20 cellular contexts compared by ENCODE assay signal in genomic region chr2:234212534-234212933, GRCh38.
A peak's percentile ranks its signal among the peaks of the same experiment; 100 is the strongest.
DNase-seq lines count a peak whose midpoint lies in the region; ATAC-seq and TF ChIP-seq lines count a peak whose summit lies in the region.
"Had no signal": no experiment of that assay in that cellular context is flagged by ENCODE, and none has a peak within 500 bp of the region (broad histone marks: within the 10 kb centered on the region; RNA-seq: fewer than 3 reads in every experiment).

No MANE protein-coding gene starts in this region.

- peaks cover 12% of the 10 kb centered on the region for H3K27me3 ChIP-seq in left ventricle myocardium inferior (ENCODE audit: low read depth)
- H3K27me3 ChIP-seq: BE2C had no signal

- no peaks in the 10 kb centered on the region for H3K36me3 Mint-ChIP-seq in stimulated activated effector memory CD8-positive, alpha-beta T cell treated with anti-CD3 and anti-CD28 coated beads, Interleukin-12 subunit alpha, Interleukin-12 subunit beta, amount 100 ng/mL, for 72 hours
- H3K36me3 Mint-ChIP-seq: CD8-positive, alpha-beta memory T cell had no signal

- H3K9me3 Mint-ChIP-seq in stimulated activated effector memory CD8-positive, alpha-beta T cell treated with anti-CD3 and anti-CD28 coated beads, Interleukin-12 subunit alpha, Interleukin-12 subunit beta, amount 100 ng/mL, for 72 hours: no peaks in the 10 kb centered on the region

- DNase-seq in left ventricle myocardium superior (peak; percentile 28), left ventricle myocardium inferior (no peak), SK-N-DZ (ENCODE audit: low spot score) (peak; percentile 8), left colon (no peak), hypothalamus (lab: John Stamatoyannopoulos, UW) (no peak)
- DNase-seq in stimulated activated effector memory CD8-positive, alpha-beta T cell treated with anti-CD3 and anti-CD28 coated beads, Interleukin-12 subunit alpha, Interleukin-12 subunit beta, amount 100 ng/mL, for 72 hours (ENCODE audit: low spot score in 2 of 2): no peak
- DNase-seq: BE2C; CD8-positive, alpha-beta memory T cell; DMS 273 treated with DMSO at 0.1 percent for 48 hours; MM.1S; NCI-H1105; NCI-H1930; NCI-H2171 treated with DMSO at 0.1 percent for 48 hours; NCI-H510A treated with DMSO at 0.1 percent for 48 hours; NK-92 treated with Interleukin-12 subunit alpha and Interleukin-12 subunit beta, amount 100 ng/mL, for 24 hours; SK-N-SH had no signal

- no peak overlapping the region for H3K4me3 ChIP-seq in left ventricle myocardium inferior

- H3K9me3 ChIP-seq in left ventricle myocardium inferior (replicated peaks): peaks cover 6% of the 10 kb centered on the region
- H3K9me3 ChIP-seq: BE2C, SK-N-SH had no signal

- H3K36me3 ChIP-seq in left ventricle myocardium inferior: no peaks in the 10 kb centered on the region
- H3K36me3 ChIP-seq: BE2C had no signal

- ATAC-seq in left ventricle myocardium superior (no peak), left colon (peak; percentile 64), GM21367 (IDR thresholded peaks at IDR 0.05; ENCODE audit: unreplicated experiment) (no peak), GM21529 (IDR thresholded peaks at IDR 0.05; ENCODE audit: unreplicated experiment) (no peak)
- no peak for ATAC-seq in stimulated activated effector memory CD8-positive, alpha-beta T cell treated with anti-CD3 and anti-CD28 coated beads, Interleukin-12 subunit alpha, Interleukin-12 subunit beta, amount 100 ng/mL, for 72 hours

- H3K4me3 Mint-ChIP-seq in stimulated activated effector memory CD8-positive, alpha-beta T cell treated with anti-CD3 and anti-CD28 coated beads, Interleukin-12 subunit alpha, Interleukin-12 subunit beta, amount 100 ng/mL, for 72 hours: no peak overlapping the region
- H3K4me3 Mint-ChIP-seq: CD8-positive, alpha-beta memory T cell had no signal

- H3K27ac ChIP-seq in left ventricle myocardium inferior (replicated peaks): no peak overlapping the region
- H3K27ac ChIP-seq: HL-60, KMS-11 had no signal

- peaks cover 13% of the 10 kb centered on the region for H3K4me1 Mint-ChIP-seq in stimulated activated effector memory CD8-positive, alpha-beta T cell treated with anti-CD3 and anti-CD28 coated beads, Interleukin-12 subunit alpha, Interleukin-12 subunit beta, amount 100 ng/mL, for 72 hours

- intact Hi-C loops in left ventricle myocardium superior (cut with micrococcal nuclease): no loop called here
- intact Hi-C loops in left ventricle myocardium inferior (cut with micrococcal nuclease): no loop called here
- intact Hi-C loops in left colon (cut with DNase I, micrococcal nuclease): no loop called here

- H3K4me1 ChIP-seq in left ventricle myocardium inferior: peaks cover 13% of the 10 kb centered on the region
- H3K4me1 ChIP-seq: BE2C had no signal

- H3K27ac Mint-ChIP-seq in stimulated activated effector memory CD8-positive, alpha-beta T cell treated with anti-CD3 and anti-CD28 coated beads, Interleukin-12 subunit alpha, Interleukin-12 subunit beta, amount 100 ng/mL, for 72 hours: peak overlapping the region; percentile 43

- no peak for TF ChIP-seq CTCF in left ventricle myocardium inferior (IDR thresholded peaks at IDR 0.05; ENCODE audit: borderline replicate concordance)

Comparison
In these comparisons a context has a peak if more than half of its experiments do, and no peak if none do; other contexts are left out.
1. DNase-seq: peak in left ventricle myocardium superior (single experiment) and SK-N-DZ (single experiment); none in left ventricle myocardium inferior (single experiment), left colon (0 of 2), stimulated activated effector memory CD8-positive, alpha-beta T cell treated with anti-CD3 and anti-CD28 coated beads, Interleukin-12 subunit alpha, Interleukin-12 subunit beta, amount 100 ng/mL, for 72 hours (0 of 2) and hypothalamus (0 of 51).